In the genomic region with DNA sequence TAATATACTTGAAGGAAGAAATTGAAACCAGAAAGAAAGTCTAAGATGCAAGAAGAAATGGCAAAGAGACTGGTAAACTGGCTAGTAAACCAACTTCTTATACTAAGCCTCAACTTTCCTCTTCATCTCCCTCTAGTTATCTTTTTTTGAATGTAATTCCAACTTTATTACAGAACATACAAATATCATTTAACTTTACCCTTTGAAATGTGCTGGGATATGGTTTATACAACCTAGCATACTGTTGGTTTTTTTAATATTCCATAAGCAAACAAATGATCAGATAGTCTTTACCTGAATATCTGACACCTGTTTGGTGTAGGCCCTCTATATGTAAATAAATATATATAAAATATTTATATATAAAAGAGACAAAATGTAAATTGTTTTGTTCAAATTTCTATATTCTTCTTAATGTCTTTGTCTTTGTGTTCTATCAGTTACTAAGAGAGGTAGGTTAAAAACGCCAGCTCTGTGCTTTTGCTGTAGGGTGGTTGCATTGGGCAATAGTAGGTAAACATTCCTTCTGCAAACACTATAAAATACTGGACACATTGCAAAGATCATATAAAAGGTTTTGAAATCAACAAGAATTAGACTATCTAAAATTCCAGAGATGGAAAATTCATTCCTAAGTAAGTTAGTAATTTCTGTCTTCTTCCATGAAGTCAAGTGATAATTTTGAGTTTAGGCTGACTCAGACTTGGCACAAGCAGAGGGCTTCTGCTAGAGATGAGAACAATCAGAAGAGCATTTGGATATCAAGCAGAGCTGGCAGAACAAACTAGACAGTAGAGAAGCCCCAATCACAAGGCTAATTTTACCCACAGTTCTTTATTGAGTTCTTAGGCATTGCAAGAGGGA, we compare ENCODE assay signal across 1 cellular context.
TF ChIP-seq lines count a peak whose summit lies in the region.

No MANE protein-coding gene starts in this region.

TF ChIP-seq in A549, 52 proteins besides CTCF, POLR2A, EP300 and RAD21 (continued from another document):
- no peak for TF ChIP-seq EHMT2 (IDR thresholded peaks at IDR 0.05; ENCODE audit: low read depth)
- no peak for TF ChIP-seq CHD2 (IDR thresholded peaks at IDR 0.05; ENCODE audit: low read length, partially characterized antibody)
- TF ChIP-seq JUN (IDR thresholded peaks at IDR 0.05): peak; percentile 88 to 97; a peak in 4 of 5 replicates
- peak; percentile 76 for TF ChIP-seq MAFK (IDR thresholded peaks at IDR 0.05; ENCODE audit: partially characterized antibody)
- peak; percentile 96 for TF ChIP-seq GATA3 (IDR thresholded peaks at IDR 0.05; ENCODE audit: borderline replicate concordance)
